In genomic region chr10:103770139-103770538, GRCh38 we compare ENCODE assay signal across 32 cellular contexts.
"Had no signal": no experiment of that assay in that cellular context is flagged by ENCODE, and none has a peak within 500 bp of the region (broad histone marks: within the 10 kb centered on the region; RNA-seq: fewer than 3 reads in every experiment).

No MANE protein-coding gene starts in this region.

- H3K27me3 ChIP-seq: brain microvascular endothelial cell, dorsolateral prefrontal cortex, foreskin keratinocyte, gastrocnemius medialis, heart left ventricle had no signal

- ATAC-seq: activated CD4-positive, CD25-positive, alpha-beta regulatory T cell treated with anti-CD3 and anti-CD28 coated beads, Interleukin-2, amount 50 U/mL, for 24 hours; activated CD8-positive, alpha-beta T cell treated with anti-CD3 and anti-CD28 coated beads for 36 hours; activated T-cell treated with anti-CD3 and anti-CD28 coated beads, Interleukin-2, amount 50 U/mL, for 4 hours; activated T-helper 17 cell treated with anti-CD3 and anti-CD28 coated beads, Interleukin-2, amount 50 U/mL, for 72 hours; esophagus mucosa; foreskin keratinocyte; gastrocnemius medialis; heart left ventricle; T-helper 17 cell had no signal

- H3K36me3 ChIP-seq: brain microvascular endothelial cell, gastrocnemius medialis, heart left ventricle, WERI-Rb-1 had no signal

- H3K4me3 Mint-ChIP-seq: activated CD8-positive, alpha-beta T cell treated with anti-CD3 and anti-CD28 coated beads for 36 hours; activated naive CD8-positive, alpha-beta T cell; activated T-cell treated with anti-CD3 and anti-CD28 coated beads, Interleukin-2, amount 50 U/mL, for 4 hours; central memory CD8-positive, alpha-beta T cell; dendritic cell treated with granulocyte-macrophage colony-stimulating factor and Interleukin-4, amounts not matched to agents 40 ng/mL and 50 ng/mL, for 4 days; endodermal cell; T-helper 17 cell; T-helper 2 cell treated with Interferon-gamma antibody and Interleukin-4, amounts not matched to agents 5 μg/mL and 100 μg/mL, for 36 hours had no signal

- DNase-seq: activated B cell treated with CpG ODN at 0.5 μM for 24 hours; activated CD4-positive, alpha-beta T cell treated with anti-CD3 and anti-CD28 coated beads for 48 hours; activated CD4-positive, alpha-beta T cell treated with anti-CD3 and anti-CD28 coated beads, Interleukin-2, amount 50 U/mL, for 1 hour; activated CD4-positive, alpha-beta T cell treated with anti-CD3 and anti-CD28 coated beads, Interleukin-2, amount 50 U/mL, for 48 hours; activated CD8-positive, alpha-beta memory T cell treated with anti-CD3 and anti-CD28 coated beads for 24 hours; activated CD8-positive, alpha-beta T cell treated with anti-CD3 and anti-CD28 coated beads for 36 hours; activated effector memory CD4-positive, alpha-beta T cell treated with Interleukin-2 at 50 U/mL for 16 hours; activated gamma-delta T cell treated with Interleukin-2 at 50 U/mL for 16 hours; activated naive CD4-positive, alpha-beta T cell treated with anti-CD3 and anti-CD28 coated beads, Interleukin-2, amount 50 U/mL, for 16 hours; activated naive CD4-positive, alpha-beta T cell treated with Interleukin-2 at 50 U/mL for 16 hours; activated T-cell treated with anti-CD3 and anti-CD28 coated beads, Interleukin-2, amount 50 U/mL, for 4 hours; amniotic stem cell; anterior cingulate cortex; brain microvascular endothelial cell; dorsolateral prefrontal cortex; effector memory CD4-positive, alpha-beta T cell; endodermal cell; foreskin keratinocyte; gastrocnemius medialis; glutamatergic neuron; heart left ventricle; T-helper 17 cell; T1000; WERI-Rb-1 had no signal

- H3K4me3 ChIP-seq: coronary artery, dorsolateral prefrontal cortex, gastrocnemius medialis, heart left ventricle had no signal

- H3K9me3 ChIP-seq: gastrocnemius medialis had no signal

- H3K27me3 Mint-ChIP-seq: activated B cell treated with CpG ODN at 0.5 μM for 24 hours; activated CD8-positive, alpha-beta T cell treated with anti-CD3 and anti-CD28 coated beads for 36 hours; activated naive CD8-positive, alpha-beta T cell; activated T-helper 17 cell treated with anti-CD3 and anti-CD28 coated beads, Interleukin-2, amount 50 U/mL, for 72 hours; central memory CD8-positive, alpha-beta T cell; T-helper 17 cell had no signal

- H3K27ac Mint-ChIP-seq: activated B cell treated with CpG ODN at 0.5 μM for 24 hours; activated CD8-positive, alpha-beta T cell treated with anti-CD3 and anti-CD28 coated beads for 36 hours; activated naive CD8-positive, alpha-beta T cell; activated T-helper 17 cell treated with anti-CD3 and anti-CD28 coated beads, Interleukin-2, amount 50 U/mL, for 72 hours; dendritic cell treated with granulocyte-macrophage colony-stimulating factor and Interleukin-4, amounts not matched to agents 40 ng/mL and 50 ng/mL, for 4 days; endodermal cell; T-helper 17 cell; T-helper 2 cell treated with Interferon-gamma antibody and Interleukin-4, amounts not matched to agents 5 μg/mL and 100 μg/mL, for 36 hours had no signal

- H3K9me3 Mint-ChIP-seq: activated CD8-positive, alpha-beta T cell treated with anti-CD3 and anti-CD28 coated beads for 36 hours; activated T-helper 17 cell treated with anti-CD3 and anti-CD28 coated beads, Interleukin-2, amount 50 U/mL, for 72 hours; central memory CD8-positive, alpha-beta T cell; dendritic cell treated with granulocyte-macrophage colony-stimulating factor and Interleukin-4, amounts not matched to agents 40 ng/mL and 50 ng/mL, for 4 days; endodermal cell; T-helper 2 cell treated with Interferon-gamma antibody and Interleukin-4, amounts not matched to agents 5 μg/mL and 100 μg/mL, for 36 hours had no signal

- H3K27ac ChIP-seq: brain microvascular endothelial cell, coronary artery, dorsolateral prefrontal cortex, foreskin keratinocyte, gastrocnemius medialis, heart left ventricle, WERI-Rb-1 had no signal

- H3K36me3 Mint-ChIP-seq: activated naive CD8-positive, alpha-beta T cell had no signal
